8 cellular contexts compared by ENCODE assay signal in the genomic region with DNA sequence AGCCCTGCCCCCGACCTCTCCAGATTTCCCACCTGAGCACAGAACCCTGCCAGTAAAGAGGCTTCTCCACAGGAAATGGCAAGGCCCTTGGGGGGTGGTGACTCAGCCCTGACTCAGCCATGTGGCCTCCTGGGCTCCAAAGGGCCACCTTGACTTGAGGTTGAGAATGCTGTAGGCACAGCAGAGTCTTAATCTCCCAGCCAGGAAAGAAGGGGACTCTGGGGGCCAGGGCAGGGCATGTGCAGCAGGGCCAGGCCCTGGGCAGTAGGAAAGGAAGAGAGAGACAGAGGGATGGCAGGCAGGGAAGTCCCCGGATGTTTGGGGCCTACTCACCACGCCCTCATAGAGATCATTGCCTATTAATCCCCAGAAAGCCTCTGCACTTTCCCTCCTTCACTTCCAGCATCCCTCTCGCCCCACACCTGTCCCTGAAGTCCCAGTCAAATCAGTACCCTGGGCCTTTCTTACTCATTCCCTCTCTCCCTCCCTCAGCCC. TPM values are rescaled to one million over a fixed set of nuclear protein-coding genes. Genes with fewer than 3 reads are reported as not detected.
DNase-seq lines count a peak whose midpoint lies in the region; ATAC-seq lines count a peak whose summit lies in the region.

No MANE protein-coding gene starts in this region.

- H3K27me3 Mint-ChIP-seq in activated CD8-positive, alpha-beta memory T cell treated with anti-CD3 and anti-CD28 coated beads, Interleukin-2, amount 10 ng/mL, durations not matched to agents 7 days and 5 days: peaks cover 7% of the 10 kb centered on the region
- H3K27me3 Mint-ChIP-seq in stimulated activated memory B cell treated with anti-CD40 and anti-IgM and Interleukin-4, amounts not matched to agents 10 μg/mL and 1 μg/mL and 100 μg/mL, for 72 hours: peaks cover 32% of the 10 kb centered on the region

- H3K9ac ChIP-seq in iPS-15b (ENCODE audit: low read depth, low read length): peak overlapping the region; percentile 60

- CTCF ChIA-PET in activated CD8-positive, alpha-beta memory T cell treated with anti-CD3 and anti-CD28 coated beads, Interleukin-2, amount 10 ng/mL, durations not matched to agents 7 days and 5 days (lab: Charles Lee): interaction anchor here (0.9 to 7.3 kb wide), 3 partner anchors 23 to 43 kb away, joined by 3 to 65 read pairs (median 5); a partner anchor contains a TSS

- H3K36me3 ChIP-seq in iPS-15b (ENCODE audit: control insufficient read depth, insufficient read depth, low read length): no peaks in the 10 kb centered on the region

- peaks cover 8% of the 10 kb centered on the region for H3K4me1 ChIP-seq in iPS-15b (ENCODE audit: control insufficient read depth, insufficient read depth, low read length)

- H3K36me3 Mint-ChIP-seq in activated CD8-positive, alpha-beta memory T cell treated with anti-CD3 and anti-CD28 coated beads, Interleukin-2, amount 10 ng/mL, durations not matched to agents 7 days and 5 days: no peaks in the 10 kb centered on the region
- no peaks in the 10 kb centered on the region for H3K36me3 Mint-ChIP-seq in stimulated activated memory B cell treated with anti-CD40 and anti-IgM and Interleukin-4, amounts not matched to agents 10 μg/mL and 1 μg/mL and 100 μg/mL, for 72 hours

- H3K9me3 ChIP-seq in iPS-15b (ENCODE audit: control insufficient read depth, insufficient read depth, low read length): no peaks in the 10 kb centered on the region

- H3K9me3 Mint-ChIP-seq in activated CD8-positive, alpha-beta memory T cell treated with anti-CD3 and anti-CD28 coated beads, Interleukin-2, amount 10 ng/mL, durations not matched to agents 7 days and 5 days (ENCODE audit: low read depth): no peaks in the 10 kb centered on the region
- H3K9me3 Mint-ChIP-seq in stimulated activated memory B cell treated with anti-CD40 and anti-IgM and Interleukin-4, amounts not matched to agents 10 μg/mL and 1 μg/mL and 100 μg/mL, for 72 hours: no peaks in the 10 kb centered on the region

- H3K4me3 ChIP-seq in iPS-15b (ENCODE audit: low read depth, low read length): no peak overlapping the region

- peaks cover 43% of the 10 kb centered on the region for H3K4me1 Mint-ChIP-seq in activated CD8-positive, alpha-beta memory T cell treated with anti-CD3 and anti-CD28 coated beads, Interleukin-2, amount 10 ng/mL, durations not matched to agents 7 days and 5 days
- peaks cover 24% of the 10 kb centered on the region for H3K4me1 Mint-ChIP-seq in stimulated activated memory B cell treated with anti-CD40 and anti-IgM and Interleukin-4, amounts not matched to agents 10 μg/mL and 1 μg/mL and 100 μg/mL, for 72 hours

- no peaks in the 10 kb centered on the region for H3K27me3 ChIP-seq in iPS-15b (ENCODE audit: control insufficient read depth, insufficient read depth, low read length)

- ATAC-seq in activated CD8-positive, alpha-beta memory T cell treated with anti-CD3 and anti-CD28 coated beads, Interleukin-2, amount 10 ng/mL, durations not matched to agents 7 days and 5 days: peak; percentile 77
- peak; percentile 58 for ATAC-seq in stimulated activated memory B cell treated with anti-CD40 and anti-IgM and Interleukin-4, amounts not matched to agents 10 μg/mL and 1 μg/mL and 100 μg/mL, for 72 hours
- ATAC-seq in GM18909 (IDR thresholded peaks at IDR 0.05; ENCODE audit: poor library complexity, unreplicated experiment) (no peak), HG02938 (IDR thresholded peaks at IDR 0.05; ENCODE audit: unreplicated experiment) (no peak)

- peak overlapping the region; percentile 82 for H3K27ac Mint-ChIP-seq in activated CD8-positive, alpha-beta memory T cell treated with anti-CD3 and anti-CD28 coated beads, Interleukin-2, amount 10 ng/mL, durations not matched to agents 7 days and 5 days
- peak overlapping the region; percentile 14 for H3K27ac Mint-ChIP-seq in stimulated activated memory B cell treated with anti-CD40 and anti-IgM and Interleukin-4, amounts not matched to agents 10 μg/mL and 1 μg/mL and 100 μg/mL, for 72 hours

- DNase-seq in AML-193 (lab: John Stamatoyannopoulos, UW) (peak; percentile 12 to 18), LoVo (ENCODE audit: low spot score) (peak; percentile 92), NCI-H146 (lab: John Stamatoyannopoulos, UW) (no peak)
- DNase-seq in activated CD8-positive, alpha-beta memory T cell treated with anti-CD3 and anti-CD28 coated beads, Interleukin-2, amount 10 ng/mL, durations not matched to agents 7 days and 5 days: peak; percentile 85

- no peak overlapping the region for H3K4me3 Mint-ChIP-seq in activated CD8-positive, alpha-beta memory T cell treated with anti-CD3 and anti-CD28 coated beads, Interleukin-2, amount 10 ng/mL, durations not matched to agents 7 days and 5 days
- H3K4me3 Mint-ChIP-seq in stimulated activated memory B cell treated with anti-CD40 and anti-IgM and Interleukin-4, amounts not matched to agents 10 μg/mL and 1 μg/mL and 100 μg/mL, for 72 hours: no peak overlapping the region

RNA-seq across cellular contexts. Expression of a gene that starts 4.8 kb away (rescaled TPM):
- 10 to 100 TPM; 10.3 to 11.3 TPM for total RNA-seq in activated CD8-positive, alpha-beta memory T cell treated with anti-CD3 and anti-CD28 coated beads, Interleukin-2, amount 10 ng/mL, durations not matched to agents 7 days and 5 days

RNA-seq across cellular contexts. Expression of a gene that starts 44.0 kb away (rescaled TPM):
- 10 to 100 TPM; 13.6 to 20.9 TPM for total RNA-seq in activated CD8-positive, alpha-beta memory T cell treated with anti-CD3 and anti-CD28 coated beads, Interleukin-2, amount 10 ng/mL, durations not matched to agents 7 days and 5 days

RNA-seq across cellular contexts. Expression of a gene that starts 56.1 kb away (rescaled TPM):
- total RNA-seq in activated CD8-positive, alpha-beta memory T cell treated with anti-CD3 and anti-CD28 coated beads, Interleukin-2, amount 10 ng/mL, durations not matched to agents 7 days and 5 days: not detected

Comparison
In these comparisons a context has a peak if more than half of its experiments do, and no peak if none do; other contexts are left out.
1. ATAC-seq: peak in activated CD8-positive, alpha-beta memory T cell treated with anti-CD3 and anti-CD28 coated beads, Interleukin-2, amount 10 ng/mL, durations not matched to agents 7 days and 5 days (single experiment) and stimulated activated memory B cell treated with anti-CD40 and anti-IgM and Interleukin-4, amounts not matched to agents 10 μg/mL and 1 μg/mL and 100 μg/mL, for 72 hours (single experiment); none in GM18909 (single experiment) and HG02938 (single experiment).